Comparison of ENCODE assay signal across 27 cellular contexts in the genomic region with DNA sequence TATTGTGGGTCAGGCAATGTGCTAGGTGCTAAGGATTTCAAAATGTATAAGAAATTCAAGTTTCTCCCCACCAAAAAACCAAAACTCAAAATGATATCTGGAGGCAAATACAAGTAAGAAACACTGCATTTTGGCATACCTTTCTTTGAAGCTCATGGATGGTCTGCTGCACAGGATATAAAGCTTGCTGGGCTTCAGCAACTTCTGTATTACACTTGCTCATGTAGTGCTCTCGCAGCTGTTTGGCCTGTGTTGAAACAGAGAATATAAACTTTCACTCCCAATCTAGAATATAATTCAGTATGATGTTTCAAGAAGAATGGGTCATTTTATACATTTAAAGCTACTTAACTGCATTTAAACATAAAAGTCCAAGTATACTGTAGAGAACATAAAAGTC.
"Had no signal": no experiment of that assay in that cellular context is flagged by ENCODE, and none has a peak within 500 bp of the region (broad histone marks: within the 10 kb centered on the region; RNA-seq: fewer than 3 reads in every experiment).

No MANE protein-coding gene starts in this region.

- H3K9me3 ChIP-seq: esophagus muscularis mucosa, gastroesophageal sphincter, heart left ventricle, left lung, psoas muscle, sigmoid colon, testis, tibial artery had no signal

- H3K4me3 ChIP-seq: esophagus muscularis mucosa, gastroesophageal sphincter, heart left ventricle, hepatocyte, left lung, psoas muscle, sigmoid colon, testis, tibial artery had no signal

- H3K27ac ChIP-seq: esophagus muscularis mucosa, foreskin keratinocyte, gastroesophageal sphincter, heart left ventricle, hepatocyte, left lung, psoas muscle, sigmoid colon, testis, tibial artery had no signal

- DNase-seq: dermis blood vessel endothelial cell; effector memory CD4-positive, alpha-beta T cell; foreskin keratinocyte; heart left ventricle; kidney; left lung; mesendoderm; midbrain; naive thymus-derived CD8-positive, alpha-beta T cell; nephron progenitor cell; nucleus accumbens; posterior cingulate gyrus; psoas muscle; right cardiac atrium; sigmoid colon; stimulated activated CD4-positive, alpha-beta T cell treated with anti-CD3 and anti-CD28 coated beads, Interleukin-2, amount 100 ng/mL, for 24 hours; stimulated activated CD4-positive, alpha-beta T cell treated with anti-CD3 and anti-CD28 coated beads, Interleukin-4, amount 100 ng/mL, for 24 hours; stimulated activated naive CD8-positive, alpha-beta T cell treated with anti-CD3 and anti-CD28 coated beads, Interleukin-15, Interleukin-2, amounts not matched to agents 100 U/mL and 50 U/mL, for 24 hours; substantia nigra; testis; tibial artery had no signal

- H3K4me1 ChIP-seq: esophagus muscularis mucosa, foreskin keratinocyte, gastroesophageal sphincter, heart left ventricle, left lung, psoas muscle, sigmoid colon, testis, tibial artery had no signal

- ATAC-seq: foreskin keratinocyte; gastroesophageal sphincter; heart left ventricle; left lung; naive thymus-derived CD8-positive, alpha-beta T cell; psoas muscle; right cardiac atrium; stimulated activated memory B cell treated with anti-CD40 and anti-IgM and Interleukin-4, amounts not matched to agents 10 μg/mL and 1 μg/mL and 100 μg/mL, for 72 hours; stimulated activated naive CD8-positive, alpha-beta T cell treated with anti-CD3 and anti-CD28 coated beads, Interleukin-15, Interleukin-2, amounts not matched to agents 100 U/mL and 50 U/mL, for 24 hours had no signal

- H3K27me3 ChIP-seq: esophagus muscularis mucosa, foreskin keratinocyte, gastroesophageal sphincter, heart left ventricle, hepatocyte, left lung, sigmoid colon, testis, tibial artery had no signal

- H3K9me3 Mint-ChIP-seq: naive thymus-derived CD8-positive, alpha-beta T cell; nephron progenitor cell; stimulated activated memory B cell treated with anti-CD40 and anti-IgM and Interleukin-4, amounts not matched to agents 10 μg/mL and 1 μg/mL and 100 μg/mL, for 72 hours; type B pancreatic cell had no signal

- H3K27ac Mint-ChIP-seq: naive thymus-derived CD8-positive, alpha-beta T cell; nephron progenitor cell; stimulated activated memory B cell treated with anti-CD40 and anti-IgM and Interleukin-4, amounts not matched to agents 10 μg/mL and 1 μg/mL and 100 μg/mL, for 72 hours; type B pancreatic cell had no signal

- H3K4me1 Mint-ChIP-seq: naive thymus-derived CD8-positive, alpha-beta T cell; nephron progenitor cell; stimulated activated memory B cell treated with anti-CD40 and anti-IgM and Interleukin-4, amounts not matched to agents 10 μg/mL and 1 μg/mL and 100 μg/mL, for 72 hours had no signal

- FAIRE-seq: endothelial cell of umbilical vein, kidney had no signal

- H3K4me3 Mint-ChIP-seq: naive thymus-derived CD8-positive, alpha-beta T cell; nephron progenitor cell; stimulated activated memory B cell treated with anti-CD40 and anti-IgM and Interleukin-4, amounts not matched to agents 10 μg/mL and 1 μg/mL and 100 μg/mL, for 72 hours; type B pancreatic cell had no signal
